In genomic region chr6:24960991-24961475, GRCh38 we compare ENCODE assay signal across 1 cellular context.
TF ChIP-seq lines count a peak whose summit lies in the region.

No MANE protein-coding gene starts in this region.

TF ChIP-seq in GM23338, 12 proteins besides CTCF, POLR2A, EP300 and RAD21 (continued from another document):
- TF ChIP-seq ZNF462 (CRISPR knock-in tag; IDR thresholded peaks at IDR 0.05) (no peak), ETS1 (IDR thresholded peaks at IDR 0.05) (no peak), EZH2 (IDR thresholded peaks at IDR 0.05; ENCODE audit: low read depth, unreplicated experiment) (no peak), ZNF114 (CRISPR knock-in tag; IDR thresholded peaks at IDR 0.05) (no peak), REST (IDR thresholded peaks at IDR 0.05; ENCODE audit: unreplicated experiment) (no peak), JUNB (IDR thresholded peaks at IDR 0.05; ENCODE audit: unreplicated experiment) (no peak), NANOG (IDR thresholded peaks at IDR 0.05; ENCODE audit: borderline replicate concordance) (no peak)
